In the genomic region with DNA sequence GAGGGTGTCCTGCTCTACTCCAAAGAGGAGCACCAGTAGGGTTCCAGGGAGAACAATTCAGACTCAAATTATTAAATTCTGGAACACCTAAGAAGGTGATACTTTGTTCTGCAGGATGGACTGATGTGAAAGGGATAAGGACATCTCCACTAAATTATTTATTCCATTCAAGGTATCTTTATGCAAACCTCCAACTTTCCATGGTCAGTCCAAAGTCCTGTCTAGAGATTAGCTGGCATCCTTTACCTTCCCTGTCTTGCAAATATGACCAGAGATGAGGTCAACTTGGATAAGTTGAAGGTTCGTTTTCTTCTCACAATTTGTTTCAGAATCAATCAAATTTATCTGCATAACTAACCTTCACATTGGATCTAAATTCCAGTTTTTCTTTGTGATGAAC, we compare ENCODE assay signal across 6 cellular contexts.
"Had no signal": no experiment of that assay in that cellular context is flagged by ENCODE, and none has a peak within 500 bp of the region (broad histone marks: within the 10 kb centered on the region; RNA-seq: fewer than 3 reads in every experiment).

No MANE protein-coding gene starts in this region.

- H3K4me3 ChIP-seq: K562 had no signal

- ATAC-seq: K562 had no signal

- H3K27ac ChIP-seq: HL-60 had no signal

- DNase-seq: IMR-90, KBM-7, KG1 had no signal

- FAIRE-seq: HTR-8/SVneo, K562 had no signal
